1 cellular context compared by ENCODE assay signal in the genomic region with DNA sequence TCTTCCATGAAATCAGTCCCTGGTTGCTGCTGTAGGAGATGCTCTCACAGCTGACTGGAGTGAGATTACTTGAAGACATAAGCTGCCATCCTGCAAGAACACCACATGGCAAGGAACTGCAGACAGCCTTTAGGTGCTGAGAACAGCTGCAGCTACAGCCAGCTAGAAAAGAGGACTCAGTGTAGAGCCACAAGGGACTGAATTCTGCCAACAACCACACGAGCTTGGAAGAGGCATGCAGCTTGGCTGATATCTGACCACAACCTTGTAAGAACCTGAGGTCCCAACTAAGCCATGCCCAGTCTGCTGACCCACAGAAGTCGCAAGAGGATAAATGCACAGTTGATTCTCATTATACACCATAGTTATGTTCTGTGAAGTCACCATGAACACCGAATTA.
TF ChIP-seq lines count a peak whose summit lies in the region.

No MANE protein-coding gene starts in this region.

TF ChIP-seq in IMR-90, 13 proteins besides CTCF, POLR2A, EP300 and RAD21 (continued from another document):
- TF ChIP-seq MXI1 (IDR thresholded peaks at IDR 0.05; ENCODE audit: borderline replicate concordance, low read depth, low read length) (no peak), CEBPB (IDR thresholded peaks at IDR 0.05; ENCODE audit: low read depth, low read length) (no peak), BHLHE40 (IDR thresholded peaks at IDR 0.05; ENCODE audit: low read depth, low read length) (no peak), SMC3 (IDR thresholded peaks at IDR 0.05; ENCODE audit: low read depth, low read length) (no peak), RFX5 (IDR thresholded peaks at IDR 0.05; ENCODE audit: low read depth, low read length) (no peak), MAZ (IDR thresholded peaks at IDR 0.05; ENCODE audit: borderline replicate concordance, low read depth, low read length) (no peak), NFE2L2 (IDR thresholded peaks at IDR 0.05; ENCODE audit: low read depth, low read length) (no peak), CHD1 (IDR thresholded peaks at IDR 0.05; ENCODE audit: low read depth, low read length) (no peak), RCOR1 (IDR thresholded peaks at IDR 0.05; ENCODE audit: insufficient replicate concordance, low read length) (no peak), FOS (IDR thresholded peaks at IDR 0.05; ENCODE audit: low read depth, low read length) (no peak)
- TF ChIP-seq, protein P1, sequence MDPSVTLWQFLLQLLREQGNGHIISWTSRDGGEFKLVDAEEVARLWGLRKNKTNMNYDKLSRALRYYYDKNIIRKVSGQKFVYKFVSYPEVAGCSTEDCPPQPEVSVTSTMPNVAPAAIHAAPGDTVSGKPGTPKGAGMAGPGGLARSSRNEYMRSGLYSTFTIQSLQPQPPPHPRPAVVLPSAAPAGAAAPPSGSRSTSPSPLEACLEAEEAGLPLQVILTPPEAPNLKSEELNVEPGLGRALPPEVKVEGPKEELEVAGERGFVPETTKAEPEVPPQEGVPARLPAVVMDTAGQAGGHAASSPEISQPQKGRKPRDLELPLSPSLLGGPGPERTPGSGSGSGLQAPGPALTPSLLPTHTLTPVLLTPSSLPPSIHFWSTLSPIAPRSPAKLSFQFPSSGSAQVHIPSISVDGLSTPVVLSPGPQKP (IDR thresholded peaks at IDR 0.05; ENCODE audit: borderline replicate concordance, low read depth, low read length): no peak
- TF ChIP-seq, protein P2, sequence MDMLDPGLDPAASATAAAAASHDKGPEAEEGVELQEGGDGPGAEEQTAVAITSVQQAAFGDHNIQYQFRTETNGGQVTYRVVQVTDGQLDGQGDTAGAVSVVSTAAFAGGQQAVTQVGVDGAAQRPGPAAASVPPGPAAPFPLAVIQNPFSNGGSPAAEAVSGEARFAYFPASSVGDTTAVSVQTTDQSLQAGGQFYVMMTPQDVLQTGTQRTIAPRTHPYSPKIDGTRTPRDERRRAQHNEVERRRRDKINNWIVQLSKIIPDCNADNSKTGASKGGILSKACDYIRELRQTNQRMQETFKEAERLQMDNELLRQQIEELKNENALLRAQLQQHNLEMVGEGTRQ (IDR thresholded peaks at IDR 0.05; ENCODE audit: low read depth, low read length): no peak
